ENCODE assay signal across 10 cellular contexts in genomic region chr5:172860520-172861443, GRCh38. TPM values are rescaled to one million over a fixed set of nuclear protein-coding genes. Genes with fewer than 3 reads are reported as not detected.
A peak's percentile ranks its signal among the peaks of the same experiment; 100 is the strongest.
DNase-seq lines count a peak whose midpoint lies in the region; ATAC-seq and TF ChIP-seq lines count a peak whose summit lies in the region.
"Had no signal": no experiment of that assay in that cellular context is flagged by ENCODE, and none has a peak within 500 bp of the region (broad histone marks: within the 10 kb centered on the region; RNA-seq: fewer than 3 reads in every experiment).

No MANE protein-coding gene starts in this region.

- no peaks in the 10 kb centered on the region for H3K9me3 ChIP-seq in AG04450 (ENCODE audit: control insufficient read depth, insufficient read depth, low read length)

- H3K27me3 Mint-ChIP-seq in T-cell (no peaks in the 10 kb centered on the region), nephron (ENCODE audit: low read depth) (no peaks in the 10 kb centered on the region)
- H3K27me3 Mint-ChIP-seq: CD4-positive, CD25-positive, alpha-beta regulatory T cell had no signal

- ATAC-seq in T-cell (replicated peaks in 1 of 4) (no peak), GM18873 (IDR thresholded peaks at IDR 0.05; ENCODE audit: low FRiP score, unreplicated experiment) (no peak)

- H3K27ac ChIP-seq in AG04450 (ENCODE audit: low read depth, low read length): peak overlapping the region; percentile 22
- H3K27ac ChIP-seq: neural progenitor cell had no signal

- H3K27ac Mint-ChIP-seq in T-cell (peak overlapping the region; percentile 15 to 40), nephron (peak overlapping the region; percentile 35 to 76 (median 57))
- H3K27ac Mint-ChIP-seq: neural progenitor cell had no signal

- H3K4me3 Mint-ChIP-seq in T-cell (no peak overlapping the region), nephron (no peak overlapping the region)
- H3K4me3 Mint-ChIP-seq: neural progenitor cell had no signal

- POLR2A ChIA-PET in AG04450 (lab: Yijun Ruan, JAX): interaction anchor here (1.5 to 3.1 kb wide), 2 partner anchors 8 to 90 kb away, joined by 3 to 15 read pairs; partner anchors contain the start of gene DUSP1
- POLR2A ChIA-PET in T-cell (lab: Charles Lee): no interaction called here

- no peak for DNase-seq in AG04450 (ENCODE audit: low read depth, low spot score)
- no peak for DNase-seq in T-cell
- DNase-seq in fibroblast of villous mesenchyme (ENCODE audit: low read depth): peak; percentile 65
- no peak for DNase-seq in central memory CD4-positive, alpha-beta T cell
- no peak for DNase-seq in NCI-H510A treated with DMSO at 0.1 percent for 48 hours (lab: John Stamatoyannopoulos, UW)
- DNase-seq in effector CD8-positive, alpha-beta T cell (lab: John Stamatoyannopoulos, UW): no peak
- DNase-seq: CD4-positive, CD25-positive, alpha-beta regulatory T cell had no signal

- H3K36me3 Mint-ChIP-seq in T-cell (peaks cover 22% of the 10 kb centered on the region), nephron (ENCODE audit: low read depth) (peaks cover 8% of the 10 kb centered on the region)
- H3K36me3 Mint-ChIP-seq: neural progenitor cell had no signal

- H3K4me1 Mint-ChIP-seq in T-cell (peaks cover 42 to 51% (median 50%) of the 10 kb centered on the region in 3 donors), nephron (peaks cover 26% of the 10 kb centered on the region)

- no peak for TF ChIP-seq CTCF in AG04450 (IDR thresholded peaks at IDR 0.05; ENCODE audit: low read depth, low read length)
- no peak for TF ChIP-seq CTCF in fibroblast of villous mesenchyme (IDR thresholded peaks at IDR 0.05; ENCODE audit: insufficient read depth, low read depth, low read length)
- TF ChIP-seq CTCF in nephron (IDR thresholded peaks at IDR 0.05; ENCODE audit: unreplicated experiment in 3 of 3): no peak

- H3K4me3 ChIP-seq in AG04450 (ENCODE audit: low read depth, low read length) (no peak overlapping the region), fibroblast of villous mesenchyme (ENCODE audit: low read depth, low read length) (no peak overlapping the region)
- H3K4me3 ChIP-seq: neural progenitor cell had no signal

- CTCF ChIA-PET in AG04450 (lab: Charles Lee): interaction anchor here (1.7 kb wide), 1 partner anchor 147 kb away, joined by 3 read pairs; no protein-coding TSS in a partner anchor
- CTCF ChIA-PET in T-cell (lab: Charles Lee): interaction anchor here in 1 of 2 donors (1.4 kb wide), 1 partner anchor 11 kb away, joined by 3 read pairs; no protein-coding TSS in a partner anchor

- H3K27me3 ChIP-seq in AG04450 (ENCODE audit: control insufficient read depth, insufficient read depth, low read length): no peaks in the 10 kb centered on the region
- H3K27me3 ChIP-seq: neural progenitor cell had no signal

- no peaks in the 10 kb centered on the region for H3K9me3 Mint-ChIP-seq in T-cell
- no peaks in the 10 kb centered on the region for H3K9me3 Mint-ChIP-seq in nephron
- H3K9me3 Mint-ChIP-seq: CD4-positive, CD25-positive, alpha-beta regulatory T cell; neural progenitor cell had no signal

RNA-seq across cellular contexts. Expression of gene ERGIC1, which starts 26.7 kb away (rescaled TPM):
- polyA plus RNA-seq in AG04450 (2011; rRNA removed): 137 and 177 TPM in 2 replicates
- 230 and 322 TPM in 2 replicates for polyA minus RNA-seq in AG04450 (2011; rRNA and poly(A)+ RNA removed)
- 10 to 100 TPM; 45.5 to 67.7 (median 46.8) TPM for total RNA-seq in T-cell
- 89.5 and 139 TPM in 2 replicates for total RNA-seq in fibroblast of villous mesenchyme
